Comparison of ENCODE assay signal across 19 cellular contexts in the genomic region with DNA sequence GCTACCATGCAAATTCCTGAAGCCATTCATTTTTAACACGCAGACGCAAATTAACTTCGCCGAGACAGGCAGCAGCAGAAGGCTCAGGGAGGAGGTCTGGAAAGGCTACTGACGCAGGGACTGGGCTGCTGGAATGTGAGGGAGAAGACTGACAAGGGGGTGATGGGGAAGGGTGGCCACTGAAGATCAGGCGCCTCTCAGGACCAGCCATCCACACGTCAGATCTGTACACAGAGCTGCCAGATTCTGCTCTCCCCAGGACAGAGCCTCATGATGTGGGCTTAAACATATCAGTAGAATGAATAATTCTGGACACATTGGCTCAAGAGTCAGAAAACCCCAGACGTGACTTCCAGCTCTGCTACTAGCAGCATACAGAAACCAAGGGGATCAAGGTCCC. TPM values are rescaled to one million over a fixed set of nuclear protein-coding genes. Genes with fewer than 3 reads are reported as not detected.
"Had no signal": no experiment of that assay in that cellular context is flagged by ENCODE, and none has a peak within 500 bp of the region (broad histone marks: within the 10 kb centered on the region; RNA-seq: fewer than 3 reads in every experiment).

No MANE protein-coding gene starts in this region.

- ATAC-seq: psoas muscle, sciatic nerve had no signal

- H3K27me3 Mint-ChIP-seq: activated B cell treated with CpG ODN at 0.5 μM for 24 hours; activated naive CD8-positive, alpha-beta T cell treated with anti-CD3 and anti-CD28 coated beads, Interleukin-2, amount 50 U/mL, for 24 hours had no signal

- H3K27ac ChIP-seq: colonic mucosa, psoas muscle, SJCRH30 had no signal

- DNase-seq: activated B cell treated with CpG ODN at 0.5 μM for 24 hours; activated CD4-positive, alpha-beta T cell treated with anti-CD3 and anti-CD28 coated beads, Interleukin-2, amount 50 U/mL, for 1 hour; activated naive CD4-positive, alpha-beta T cell treated with anti-CD3 and anti-CD28 coated beads for 36 hours; activated naive CD8-positive, alpha-beta T cell treated with anti-CD3 and anti-CD28 coated beads, Interleukin-2, amount 50 U/mL, for 24 hours; activated T-cell treated with anti-CD3 and anti-CD28 coated beads for 4 hours; colonic mucosa; esophagus squamous epithelium; kidney glomerular epithelial cell; midbrain; psoas muscle; SJCRH30; spleen had no signal

- H3K4me1 ChIP-seq: SJCRH30 had no signal

- H3K9me3 ChIP-seq: colonic mucosa, esophagus squamous epithelium, psoas muscle, SJCRH30, spleen, tibial nerve had no signal

- H3K4me3 ChIP-seq: colonic mucosa, esophagus squamous epithelium, lung, psoas muscle, SJCRH30, spleen, tibial nerve had no signal

- H3K27me3 ChIP-seq: colonic mucosa, esophagus squamous epithelium, SJCRH30, spleen, tibial nerve had no signal

- H3K4me3 Mint-ChIP-seq: activated B cell treated with CpG ODN at 0.5 μM for 24 hours; activated naive CD4-positive, alpha-beta T cell treated with anti-CD3 and anti-CD28 coated beads for 36 hours; activated naive CD8-positive, alpha-beta T cell treated with anti-CD3 and anti-CD28 coated beads, Interleukin-2, amount 50 U/mL, for 24 hours; T-helper 2 cell treated with Interferon-gamma antibody and Interleukin-4, amounts not matched to agents 5 μg/mL and 100 μg/mL, for 36 hours had no signal

- H3K9me3 Mint-ChIP-seq: activated B cell treated with CpG ODN at 0.5 μM for 24 hours; activated naive CD4-positive, alpha-beta T cell treated with anti-CD3 and anti-CD28 coated beads for 36 hours; activated naive CD8-positive, alpha-beta T cell treated with anti-CD3 and anti-CD28 coated beads, Interleukin-2, amount 50 U/mL, for 24 hours; activated T-helper 2 cell treated with anti-CD3 and anti-CD28 coated beads, Interferon-gamma antibody, Interleukin-2, Interleukin-4, amounts not matched to agents 10 μg/mL and 5 μg/mL and 100 μg/mL, durations not matched to agents 14 hours and 24 hours and 36 hours; T-helper 2 cell treated with Interferon-gamma antibody and Interleukin-4, amounts not matched to agents 5 μg/mL and 100 μg/mL, for 36 hours had no signal

- H3K27ac Mint-ChIP-seq: activated B cell treated with CpG ODN at 0.5 μM for 24 hours; activated naive CD4-positive, alpha-beta T cell treated with anti-CD3 and anti-CD28 coated beads for 36 hours; activated naive CD8-positive, alpha-beta T cell treated with anti-CD3 and anti-CD28 coated beads, Interleukin-2, amount 50 U/mL, for 24 hours; activated T-helper 2 cell treated with anti-CD3 and anti-CD28 coated beads, Interferon-gamma antibody, Interleukin-2, Interleukin-4, amounts not matched to agents 10 μg/mL and 5 μg/mL and 100 μg/mL, durations not matched to agents 14 hours and 24 hours and 36 hours; T-helper 2 cell treated with Interferon-gamma antibody and Interleukin-4, amounts not matched to agents 5 μg/mL and 100 μg/mL, for 36 hours had no signal

- H3K4me1 Mint-ChIP-seq: activated naive CD8-positive, alpha-beta T cell treated with anti-CD3 and anti-CD28 coated beads, Interleukin-2, amount 50 U/mL, for 24 hours had no signal

- H3K36me3 ChIP-seq: SJCRH30 had no signal

RNA-seq across cellular contexts. Expression of a gene that starts 25.6 kb away (rescaled TPM):
- total RNA-seq: activated naive CD4-positive, alpha-beta T cell treated with anti-CD3 and anti-CD28 coated beads for 36 hours; fibroblast of villous mesenchyme; SJCRH30 had no signal
- polyA plus RNA-seq: endothelial cell of umbilical vein had no signal
